ENCODE assay signal across 22 cellular contexts in genomic region chr17:82826956-82827355, GRCh38. TPM values are rescaled to one million over a fixed set of nuclear protein-coding genes. Genes with fewer than 3 reads are reported as not detected.
DNase-seq lines count a peak whose midpoint lies in the region; ATAC-seq and TF ChIP-seq lines count a peak whose summit lies in the region.
"Had no signal": no experiment of that assay in that cellular context is flagged by ENCODE, and none has a peak within 500 bp of the region (broad histone marks: within the 10 kb centered on the region; RNA-seq: fewer than 3 reads in every experiment).

No MANE protein-coding gene starts in this region.

- peaks cover 10% of the 10 kb centered on the region for H3K9me3 Mint-ChIP-seq in activated naive CD4-positive, alpha-beta T cell treated with anti-CD3 and anti-CD28 coated beads, Interleukin-2, amount 10 ng/mL, durations not matched to agents 7 days and 5 days
- no peaks in the 10 kb centered on the region for H3K9me3 Mint-ChIP-seq in activated naive CD4-positive, alpha-beta T cell treated with anti-CD3 and anti-CD28 coated beads, Interleukin-2, amount 50 U/mL, for 72 hours
- H3K9me3 Mint-ChIP-seq in type B pancreatic cell, result peaks cover 6% of the 10 kb centered on the region
- H3K9me3 Mint-ChIP-seq: CD4-positive, alpha-beta memory T cell; GM23338; HFFc6 had no signal

- CTCF ChIA-PET in activated naive CD4-positive, alpha-beta T cell treated with anti-CD3 and anti-CD28 coated beads, Interleukin-2, amount 10 ng/mL, durations not matched to agents 7 days and 5 days (lab: Charles Lee), result interaction anchor here (1.5 kb wide), 1 partner anchor 10 kb away, joined by 3 read pairs; no protein-coding TSS in a partner anchor
- CTCF ChIA-PET in RWPE1 (lab: Yijun Ruan, JAX), result no interaction called here

- peaks cover 5% of the 10 kb centered on the region for H3K4me1 Mint-ChIP-seq in activated naive CD4-positive, alpha-beta T cell treated with anti-CD3 and anti-CD28 coated beads, Interleukin-2, amount 10 ng/mL, durations not matched to agents 7 days and 5 days
- H3K4me1 Mint-ChIP-seq in type B pancreatic cell (ENCODE audit: unreplicated experiment), result no peaks in the 10 kb centered on the region
- H3K4me1 Mint-ChIP-seq: CD14-positive monocyte had no signal

- peaks cover 30% of the 10 kb centered on the region for H3K36me3 Mint-ChIP-seq in activated naive CD4-positive, alpha-beta T cell treated with anti-CD3 and anti-CD28 coated beads, Interleukin-2, amount 10 ng/mL, durations not matched to agents 7 days and 5 days
- H3K36me3 Mint-ChIP-seq in activated naive CD4-positive, alpha-beta T cell treated with anti-CD3 and anti-CD28 coated beads, Interleukin-2, amount 50 U/mL, for 72 hours, result peaks cover 21 to 26% of the 10 kb centered on the region in 2 donors
- H3K36me3 Mint-ChIP-seq in type B pancreatic cell, result peaks cover 36% of the 10 kb centered on the region

- peak overlapping the region; percentile 33 for H3K27ac Mint-ChIP-seq in activated naive CD4-positive, alpha-beta T cell treated with anti-CD3 and anti-CD28 coated beads, Interleukin-2, amount 10 ng/mL, durations not matched to agents 7 days and 5 days
- H3K27ac Mint-ChIP-seq in activated naive CD4-positive, alpha-beta T cell treated with anti-CD3 and anti-CD28 coated beads, Interleukin-2, amount 50 U/mL, for 72 hours, result no peak overlapping the region
- H3K27ac Mint-ChIP-seq in type B pancreatic cell, result peak overlapping the region; percentile 39
- H3K27ac Mint-ChIP-seq: CD14-positive monocyte, GM23338, HFFc6 had no signal

- no peaks in the 10 kb centered on the region for H3K27me3 Mint-ChIP-seq in activated naive CD4-positive, alpha-beta T cell treated with anti-CD3 and anti-CD28 coated beads, Interleukin-2, amount 10 ng/mL, durations not matched to agents 7 days and 5 days
- H3K27me3 Mint-ChIP-seq in type B pancreatic cell, result no peaks in the 10 kb centered on the region
- H3K27me3 Mint-ChIP-seq: CD4-positive, alpha-beta memory T cell had no signal

- peak overlapping the region; percentile 3 for H3K27ac ChIP-seq in RWPE1
- H3K27ac ChIP-seq: BLaER1 had no signal

- no peak overlapping the region for H3K4me3 Mint-ChIP-seq in activated naive CD4-positive, alpha-beta T cell treated with anti-CD3 and anti-CD28 coated beads, Interleukin-2, amount 10 ng/mL, durations not matched to agents 7 days and 5 days
- H3K4me3 Mint-ChIP-seq in type B pancreatic cell, result no peak overlapping the region
- H3K4me3 Mint-ChIP-seq: CD14-positive monocyte; CD4-positive, alpha-beta memory T cell; GM23338; HFFc6 had no signal

- ATAC-seq in activated naive CD4-positive, alpha-beta T cell treated with anti-CD3 and anti-CD28 coated beads, Interleukin-2, amount 50 U/mL, for 72 hours, result no peak
- no peak for ATAC-seq in HG03521 (IDR thresholded peaks at IDR 0.05; ENCODE audit: unreplicated experiment)
- ATAC-seq: GM23338, HCT116, HepG2 had no signal

- DNase-seq in activated naive CD4-positive, alpha-beta T cell treated with anti-CD3 and anti-CD28 coated beads, Interleukin-2, amount 10 ng/mL, durations not matched to agents 7 days and 5 days, result no peak
- DNase-seq in activated naive CD4-positive, alpha-beta T cell treated with anti-CD3 and anti-CD28 coated beads, Interleukin-2, amount 50 U/mL, for 72 hours (ENCODE audit: low spot score in 2 of 2), result no peak
- DNase-seq in RWPE1 (ENCODE audit: low spot score), result no peak
- DNase-seq in myocyte (ENCODE audit: low read depth), result peak; percentile 5
- no peak for DNase-seq in type B pancreatic cell (ENCODE audit: extremely low spot score, unreplicated experiment)
- no peak for DNase-seq in T1000 (lab: John Stamatoyannopoulos, UW)
- DNase-seq: 8988T; CD4-positive, alpha-beta memory T cell; DMS153; DMS79; GDM1; H7; HFFc6 had no signal

- TF ChIP-seq CTCF in RWPE1 (conservative IDR thresholded peaks at IDR 0.05; ENCODE audit: low read depth), result no peak
- no peak for TF ChIP-seq CTCF in type B pancreatic cell (conservative IDR thresholded peaks at IDR 0.05)

- POLR2A ChIA-PET in RWPE1 (lab: Yijun Ruan, JAX; ENCODE audit: low non-redundant PET), result no interaction called here

RNA-seq across cellular contexts. Expression of gene ZNF750, which starts 12.9 kb away (rescaled TPM):
- not detected for total RNA-seq in activated naive CD4-positive, alpha-beta T cell treated with anti-CD3 and anti-CD28 coated beads, Interleukin-2, amount 50 U/mL, for 72 hours
- not detected in 2 replicates for total RNA-seq in myocyte
- polyA plus RNA-seq in myocyte (2012), result 0.16 TPM
- total RNA-seq in type B pancreatic cell (ENCODE audit: low replicate concordance), result 10.3 and 34.7 TPM in 2 replicates
- total RNA-seq: A673; CD4-positive, alpha-beta memory T cell; Daoy; H7; HepG2; HFFc6 had no signal
- polyA plus RNA-seq: AG04450; CD14-positive monocyte; CD4-positive, alpha-beta memory T cell; HepG2 had no signal

Comparison
In these comparisons a context has a peak if more than half of its experiments do, and no peak if none do; other contexts are left out.
1. H3K27ac Mint-ChIP-seq: peak in activated naive CD4-positive, alpha-beta T cell treated with anti-CD3 and anti-CD28 coated beads, Interleukin-2, amount 10 ng/mL, durations not matched to agents 7 days and 5 days (single experiment) and type B pancreatic cell (single experiment); none in activated naive CD4-positive, alpha-beta T cell treated with anti-CD3 and anti-CD28 coated beads, Interleukin-2, amount 50 U/mL, for 72 hours (0 of 2).
2. RNA of gene ZNF750, which starts 12.9 kb away (total RNA-seq): 10.3 to 34.7 TPM in type B pancreatic cell; not detected in activated naive CD4-positive, alpha-beta T cell treated with anti-CD3 and anti-CD28 coated beads, Interleukin-2, amount 50 U/mL, for 72 hours and not detected in myocyte; every median in the first group is over 10 times any median in the second.